Comparison of ENCODE assay signal across 9 cellular contexts in genomic region chr19:29663861-29664752, GRCh38. TPM values are rescaled to one million over a fixed set of nuclear protein-coding genes. Genes with fewer than 3 reads are reported as not detected.
DNase-seq lines count a peak whose midpoint lies in the region; ATAC-seq, FAIRE-seq and TF ChIP-seq lines count a peak whose summit lies in the region.
"Had no signal": no experiment of that assay in that cellular context is flagged by ENCODE, and none has a peak within 500 bp of the region (broad histone marks: within the 10 kb centered on the region; RNA-seq: fewer than 3 reads in every experiment).

No MANE protein-coding gene starts in this region.

- no peak for FAIRE-seq in HTR-8/SVneo (lab: Jason Lieb, UNC)

- H3K27me3 ChIP-seq in A673 (replicated peaks; ENCODE audit: insufficient read depth, low read depth, low read length, poor library complexity), result peaks cover 22% of the 10 kb centered on the region

- H3K4me3 ChIP-seq in A673 (ENCODE audit: low read depth, low read length, poor library complexity, severe bottlenecking), result no peak overlapping the region

- H3K4me3 Mint-ChIP-seq in activated CD4-positive, alpha-beta T cell treated with anti-CD3 and anti-CD28 coated beads for 36 hours, result peak overlapping the region; percentile 72
- peak overlapping the region; percentile 76 for H3K4me3 Mint-ChIP-seq in activated T-cell treated with anti-CD3 and anti-CD28 coated beads, Interleukin-2, amount 50 U/mL, for 4 hours

- POLR2A ChIA-PET in activated CD4-positive, alpha-beta T cell treated with anti-CD3 and anti-CD28 coated beads for 36 hours (lab: Charles Lee), result interaction anchor here (0.7 to 1.4 kb wide), 2 partner anchors 58 to 140 kb away, joined by 4 to 7 read pairs; partner anchors contain the start of gene POP4
- POLR2A ChIA-PET in A673 (lab: Charles Lee; ENCODE audit: low non-redundant PET), result no interaction called here

- H3K4me1 Mint-ChIP-seq in activated CD4-positive, alpha-beta T cell treated with anti-CD3 and anti-CD28 coated beads for 36 hours, result peaks cover 63% of the 10 kb centered on the region
- H3K4me1 Mint-ChIP-seq in activated T-cell treated with anti-CD3 and anti-CD28 coated beads, Interleukin-2, amount 50 U/mL, for 4 hours (ENCODE audit: low read depth), result peaks cover 51% of the 10 kb centered on the region

- H3K36me3 ChIP-seq in A673 (ENCODE audit: insufficient read depth, low read length, poor library complexity, severe bottlenecking), result no peaks in the 10 kb centered on the region

- TF ChIP-seq CTCF in A673 (conservative IDR thresholded peaks at IDR 0.05; ENCODE audit: low read depth, low read length), result no peak

- H3K9me3 ChIP-seq in A673 (ENCODE audit: low read depth, low read length, poor library complexity, severe bottlenecking), result no peaks in the 10 kb centered on the region

- peaks cover 18% of the 10 kb centered on the region for H3K4me1 ChIP-seq in A673 (ENCODE audit: insufficient read depth, low read length, poor library complexity, severe bottlenecking)

- no peaks in the 10 kb centered on the region for H3K9me3 Mint-ChIP-seq in activated CD4-positive, alpha-beta T cell treated with anti-CD3 and anti-CD28 coated beads for 36 hours (ENCODE audit: low read depth)
- H3K9me3 Mint-ChIP-seq in activated T-cell treated with anti-CD3 and anti-CD28 coated beads, Interleukin-2, amount 50 U/mL, for 4 hours, result no peaks in the 10 kb centered on the region

- H3K27me3 Mint-ChIP-seq in activated CD4-positive, alpha-beta T cell treated with anti-CD3 and anti-CD28 coated beads for 36 hours, result no peaks in the 10 kb centered on the region
- H3K27me3 Mint-ChIP-seq in activated T-cell treated with anti-CD3 and anti-CD28 coated beads, Interleukin-2, amount 50 U/mL, for 4 hours (ENCODE audit: low read depth), result no peaks in the 10 kb centered on the region

- peaks cover 14% of the 10 kb centered on the region for H3K36me3 Mint-ChIP-seq in activated CD4-positive, alpha-beta T cell treated with anti-CD3 and anti-CD28 coated beads for 36 hours (ENCODE audit: low read depth)
- no peaks in the 10 kb centered on the region for H3K36me3 Mint-ChIP-seq in activated T-cell treated with anti-CD3 and anti-CD28 coated beads, Interleukin-2, amount 50 U/mL, for 4 hours (ENCODE audit: insufficient read depth)

- BruUV-seq in A673 (replicated peaks; lab: Mats Ljungman, UMichigan), result no TSS peak

- ATAC-seq in activated CD4-positive, alpha-beta T cell treated with anti-CD3 and anti-CD28 coated beads for 36 hours, result no peak
- ATAC-seq in activated T-cell treated with anti-CD3 and anti-CD28 coated beads, Interleukin-2, amount 50 U/mL, for 4 hours, result no peak
- ATAC-seq in GM21825 (IDR thresholded peaks at IDR 0.05; ENCODE audit: unreplicated experiment), result no peak

- intact Hi-C loops in activated CD4-positive, alpha-beta T cell treated with anti-CD3 and anti-CD28 coated beads for 36 hours (cut with DNase I, micrococcal nuclease), result loop anchor here (2.0 to 10.0 kb wide), 3 partner anchors 27 to 1551 kb away; no protein-coding TSS in a partner anchor
- intact Hi-C loops in A673 (cut with micrococcal nuclease; ENCODE audit: unreplicated experiment), result no loop called here

- peak overlapping the region; percentile 28 for H3K27ac Mint-ChIP-seq in activated CD4-positive, alpha-beta T cell treated with anti-CD3 and anti-CD28 coated beads for 36 hours

- CTCF ChIA-PET in activated CD4-positive, alpha-beta T cell treated with anti-CD3 and anti-CD28 coated beads for 36 hours (lab: Charles Lee), result interaction anchor here (1.3 to 5.2 kb wide), 8 partner anchors 8 to 165 kb away, joined by 3 to 55 read pairs (median 14); partner anchors contain the start of genes C19orf12 and POP4
- CTCF ChIA-PET in A673 (lab: Charles Lee), result no interaction called here

- H3K27ac ChIP-seq in substantia nigra (ENCODE audit: low read depth, low read length, poor library complexity, severe bottlenecking) (peak overlapping the region; percentile 70), A673 (ENCODE audit: low read depth, low read length, poor library complexity, severe bottlenecking) (no peak overlapping the region)

- DNase-seq in activated CD4-positive, alpha-beta T cell treated with anti-CD3 and anti-CD28 coated beads for 36 hours, result peak; percentile 16
- DNase-seq in activated CD4-positive, alpha-beta T cell treated with anti-CD3 and anti-CD28 coated beads, Interleukin-2, amount 50 U/mL, for 4 hours, result no peak
- DNase-seq in activated T-cell treated with anti-CD3 and anti-CD28 coated beads, Interleukin-2, amount 50 U/mL, for 4 hours, result no peak
- DNase-seq in islet precursor cell (peak; percentile 92), substantia nigra (lab: John Stamatoyannopoulos, UW) (no peak), HTR-8/SVneo (ENCODE audit: insufficient read length, low spot score) (no peak), A673 (ENCODE audit: low spot score) (no peak)
- DNase-seq: stimulated activated CD4-positive, alpha-beta T cell treated with anti-CD3 and anti-CD28 coated beads, Interleukin-2, amount 100 ng/mL, for 24 hours had no signal

RNA-seq across cellular contexts. Expression of gene PLEKHF1, which starts 1.2 kb away (rescaled TPM):
- 10 to 100 TPM; 25.4 to 26.6 TPM for total RNA-seq in activated CD4-positive, alpha-beta T cell treated with anti-CD3 and anti-CD28 coated beads for 36 hours
- 10 to 100 TPM; 16.2 to 20.1 (median 18.4) TPM for total RNA-seq in activated T-cell treated with anti-CD3 and anti-CD28 coated beads, Interleukin-2, amount 50 U/mL, for 4 hours
- not detected in 2 replicates for total RNA-seq in A673 (2021)

RNA-seq across cellular contexts. Expression of gene C19orf12, which starts 51.0 kb away (rescaled TPM):
- 10 to 100 TPM; 26.7 to 35.7 TPM for total RNA-seq in activated CD4-positive, alpha-beta T cell treated with anti-CD3 and anti-CD28 coated beads for 36 hours
- total RNA-seq in activated T-cell treated with anti-CD3 and anti-CD28 coated beads, Interleukin-2, amount 50 U/mL, for 4 hours, result 10 to 100 TPM; 39.3 to 45.7 (median 41.0) TPM
- total RNA-seq in A673 (2021), result 26.8 and 28.6 TPM in 2 replicates

RNA-seq across cellular contexts. Expression of gene POP4, which starts 58.0 kb away (rescaled TPM):
- total RNA-seq in activated CD4-positive, alpha-beta T cell treated with anti-CD3 and anti-CD28 coated beads for 36 hours, result 100 to 1,000 TPM; 101 to 136 TPM
- 100 to 1,000 TPM; 160 to 173 (median 168) TPM for total RNA-seq in activated T-cell treated with anti-CD3 and anti-CD28 coated beads, Interleukin-2, amount 50 U/mL, for 4 hours
- total RNA-seq in A673 (2021), result 70.1 and 70.6 TPM in 2 replicates

Comparison
In these comparisons a context has a peak if more than half of its experiments do, and no peak if none do; other contexts are left out.
1. DNase-seq: peak in activated CD4-positive, alpha-beta T cell treated with anti-CD3 and anti-CD28 coated beads for 36 hours (single experiment) and islet precursor cell (single experiment); none in activated CD4-positive, alpha-beta T cell treated with anti-CD3 and anti-CD28 coated beads, Interleukin-2, amount 50 U/mL, for 4 hours (0 of 2), activated T-cell treated with anti-CD3 and anti-CD28 coated beads, Interleukin-2, amount 50 U/mL, for 4 hours (single experiment), substantia nigra (0 of 49), HTR-8/SVneo (single experiment) and A673 (single experiment).
2. RNA of gene PLEKHF1, which starts 1.2 kb away (total RNA-seq): 25.4 to 26.6 TPM in activated CD4-positive, alpha-beta T cell treated with anti-CD3 and anti-CD28 coated beads for 36 hours and 16.2 to 20.1 TPM in activated T-cell treated with anti-CD3 and anti-CD28 coated beads, Interleukin-2, amount 50 U/mL, for 4 hours; not detected in A673; every median in the first group is over 10 times any median in the second.